Comparison of ENCODE assay signal across 8 cellular contexts in genomic region chr11:9861860-9862725, GRCh38.
DNase-seq lines count a peak whose midpoint lies in the region; ATAC-seq and TF ChIP-seq lines count a peak whose summit lies in the region.

No MANE protein-coding gene starts in this region.

- in situ Hi-C loops in mammary epithelial cell (cut with MboI; ENCODE audit: low sequenced_read_pairs in 2 of 2) = loop anchor here (5.0 to 25.0 kb wide), 2 partner anchors 110 to 450 kb away; partner anchors contain the start of gene ADM (in 1 of the 2)

- H3K9me3 ChIP-seq in mammary epithelial cell (replicated peaks; ENCODE audit: insufficient read depth, low read length) = no peaks in the 10 kb centered on the region

- no peak overlapping the region for H3K27ac ChIP-seq in mammary epithelial cell (ENCODE audit: insufficient read depth, low read depth, low read length)

- no peak overlapping the region for H3K4me3 ChIP-seq in mammary epithelial cell (replicated peaks in 1 of 3; ENCODE audit: insufficient read depth in 1 of 3, low read depth in 2 of 3, low read length in 3 of 3)

- no peaks in the 10 kb centered on the region for H4K20me1 ChIP-seq in mammary epithelial cell (ENCODE audit: insufficient read depth, low read length)

- H2AFZ ChIP-seq in mammary epithelial cell (ENCODE audit: low read depth, low read length) = no peak overlapping the region

- no peaks in the 10 kb centered on the region for H3K36me3 ChIP-seq in mammary epithelial cell (ENCODE audit: insufficient read depth, low read length)

- BruUV-seq in mammary epithelial cell (replicated peaks; lab: Mats Ljungman, UMichigan) = no TSS peak

- H3K9ac ChIP-seq in mammary epithelial cell (ENCODE audit: insufficient read depth, low read length) = no peak overlapping the region

- intact Hi-C loops in mammary epithelial cell (cut with micrococcal nuclease) = loop anchor here (1.0 to 10.0 kb wide), 8 partner anchors 45 to 873 kb away; no protein-coding TSS in a partner anchor
- intact Hi-C loops in left colon (cut with DNase I, micrococcal nuclease) = loop anchor here in 1 of 2 donors (10.0 kb wide), 1 partner anchor 103 kb away; no protein-coding TSS in a partner anchor

- peak; percentile 77 for TF ChIP-seq CTCF in GM12874 (IDR thresholded peaks at IDR 0.05; ENCODE audit: insufficient read depth, low read depth, low read length)
- peak; percentile 90 to 91 for TF ChIP-seq CTCF in mammary epithelial cell (conservative IDR thresholded peaks at IDR 0.05 in 1 of 2, IDR thresholded peaks at IDR 0.05 in 1 of 2; ENCODE audit: extremely low read depth in 1 of 2, insufficient read depth in 1 of 2, low read depth in 1 of 2, low read length in 2 of 2)

- peak; percentile 33 for DNase-seq in 8988T
- peak; percentile 45 for DNase-seq in NCI-H1436 (lab: John Stamatoyannopoulos, UW)
- peak; percentile 10 for DNase-seq in T1000 (lab: John Stamatoyannopoulos, UW)
- peak; percentile 60 for DNase-seq in mammary epithelial cell
- peak; percentile 37 to 50 for DNase-seq in left colon
- DNase-seq in stimulated activated CD8-positive, alpha-beta memory T cell treated with anti-CD3 and anti-CD28 coated beads, Interleukin-15, amount 100 ng/mL, for 48 hours (ENCODE audit: low read depth in 2 of 2) = peak; percentile 29 to 30

- peak; percentile 92 for ATAC-seq in HG02642 (IDR thresholded peaks at IDR 0.05; ENCODE audit: poor library complexity, unreplicated experiment)
- ATAC-seq in left colon = peak; percentile 94

- no peaks in the 10 kb centered on the region for H3K27me3 ChIP-seq in mammary epithelial cell (ENCODE audit: insufficient read depth, low read length)

- dilution Hi-C loops in mammary epithelial cell (cut with HindIII; ENCODE audit: low sequenced_read_pairs) = no loop called here

- H3K79me2 ChIP-seq in mammary epithelial cell (ENCODE audit: insufficient read depth, low read length) = no peaks in the 10 kb centered on the region

- CTCF ChIA-PET in mammary epithelial cell (lab: Charles Lee; ENCODE audit: low non-redundant PET) = interaction anchor here (0.6 kb wide), 1 partner anchor 103 kb away, joined by 3 read pairs; no protein-coding TSS in a partner anchor

- H3K4me2 ChIP-seq in mammary epithelial cell (ENCODE audit: insufficient read depth, low read depth, low read length) = no peak overlapping the region

- WGBS in mammary epithelial cell (ENCODE audit: low coverage, missing lambda C conversion rate) = 93% methylated on average over 4 of the region's 4 CpGs

- peaks cover 6% of the 10 kb centered on the region for H3K4me1 ChIP-seq in mammary epithelial cell (ENCODE audit: insufficient read depth, low read length)

Comparison
In these comparisons a context has a peak if more than half of its experiments do, and no peak if none do; other contexts are left out.
1. DNase-seq: peak in every context shown above with its lines; median percentile 60 in mammary epithelial cell; 45 in NCI-H1436; 44 in left colon; 33 in 8988T; 30 in stimulated activated CD8-positive, alpha-beta memory T cell treated with anti-CD3 and anti-CD28 coated beads, Interleukin-15, amount 100 ng/mL, for 48 hours; 10 in T1000.